Comparison of ENCODE assay signal across 10 cellular contexts in genomic region chr17:18860161-18860972, GRCh38. TPM values are rescaled to one million over a fixed set of nuclear protein-coding genes. Genes with fewer than 3 reads are reported as not detected.
A peak's percentile ranks its signal among the peaks of the same experiment; 100 is the strongest.
DNase-seq lines count a peak whose midpoint lies in the region; ATAC-seq and TF ChIP-seq lines count a peak whose summit lies in the region.
"Had no signal": no experiment of that assay in that cellular context is flagged by ENCODE, and none has a peak within 500 bp of the region (broad histone marks: within the 10 kb centered on the region; RNA-seq: fewer than 3 reads in every experiment).

No MANE protein-coding gene starts in this region.

- H2BK120ac ChIP-seq in mesenchymal stem cell (ENCODE audit: low read depth, low read length): no peak overlapping the region

- H3K27me3 ChIP-seq in mesenchymal stem cell (ENCODE audit: control insufficient read depth in 1 of 2, insufficient read depth in 1 of 2, low read length in 2 of 2): no peaks in the 10 kb centered on the region
- no peaks in the 10 kb centered on the region for H3K27me3 ChIP-seq in BE2C

- H3K4me2 ChIP-seq in mesenchymal stem cell (ENCODE audit: low read length, poor library complexity, severe bottlenecking): no peak overlapping the region

- no peak overlapping the region for H4K8ac ChIP-seq in mesenchymal stem cell (ENCODE audit: low read length)

- WGBS in mesenchymal stem cell: 94% methylated on average over 6 of the region's 9 CpGs

- no peak overlapping the region for H3K23ac ChIP-seq in mesenchymal stem cell (ENCODE audit: low read length in 2 of 2)

- H3K4me1 ChIP-seq in mesenchymal stem cell (ENCODE audit: control insufficient read depth, insufficient read depth, low read depth, low read length): peaks cover 4% of the 10 kb centered on the region
- no peaks in the 10 kb centered on the region for H3K4me1 ChIP-seq in BE2C

- no peak overlapping the region for H2AFZ ChIP-seq in mesenchymal stem cell (ENCODE audit: low read depth, low read length)

- H3K4ac ChIP-seq in mesenchymal stem cell (ENCODE audit: low read depth in 1 of 2, low read length in 2 of 2): no peak overlapping the region

- no peak overlapping the region for H2BK15ac ChIP-seq in mesenchymal stem cell (ENCODE audit: low read depth, poor library complexity, severe bottlenecking)

- H3K9ac ChIP-seq in mesenchymal stem cell (ENCODE audit: low read length): no peak overlapping the region

- no peak overlapping the region for H3K14ac ChIP-seq in mesenchymal stem cell (ENCODE audit: low read length in 2 of 2)

- no peak overlapping the region for H3K18ac ChIP-seq in mesenchymal stem cell (ENCODE audit: low read depth in 1 of 2, low read length in 2 of 2)

- H3K9me3 ChIP-seq in mesenchymal stem cell (ENCODE audit: control insufficient read depth, low read length) (no peaks in the 10 kb centered on the region), BE2C (no peaks in the 10 kb centered on the region)

- H3K4me3 ChIP-seq in GM12875 (ENCODE audit: low read depth, low read length): peak overlapping the region; percentile 19
- H3K4me3 ChIP-seq in mesenchymal stem cell (ENCODE audit: insufficient read depth in 1 of 2, low read depth in 1 of 2, low read length in 2 of 2): no peak overlapping the region
- H3K4me3 ChIP-seq in BE2C (ENCODE audit: low read depth, low read length): no peak overlapping the region

- H3K36me3 ChIP-seq in mesenchymal stem cell (ENCODE audit: control insufficient read depth in 1 of 2, insufficient read depth in 2 of 2, low read depth in 1 of 2, low read length in 2 of 2) (no peaks in the 10 kb centered on the region), BE2C (no peaks in the 10 kb centered on the region; the same call in 1 of the 2 replicates)

- no peak overlapping the region for H4K91ac ChIP-seq in mesenchymal stem cell (ENCODE audit: low read length)

- H3K27ac ChIP-seq in mesenchymal stem cell (ENCODE audit: low read length, poor library complexity, severe bottlenecking): no peak overlapping the region

- H2AK5ac ChIP-seq in mesenchymal stem cell (ENCODE audit: low read length, severe bottlenecking): no peak overlapping the region

- no peak overlapping the region for H2BK5ac ChIP-seq in mesenchymal stem cell (ENCODE audit: low read depth, low read length, poor library complexity, severe bottlenecking)

- peak; percentile 44 for ATAC-seq in GM21723 (IDR thresholded peaks at IDR 0.05; ENCODE audit: unreplicated experiment)
- no peak for ATAC-seq in GM19397 (IDR thresholded peaks at IDR 0.05; ENCODE audit: unreplicated experiment)

- DNase-seq in SIG-M5 (lab: John Stamatoyannopoulos, UW) (peak; percentile 14), mesenchymal stem cell (peak; percentile 11), NCI-H69 (lab: John Stamatoyannopoulos, UW) (no peak), dermis blood vessel endothelial cell (no peak), BE2C (no peak)
- DNase-seq: NCI-H1092 treated with DMSO at 0.1 percent for 48 hours; stimulated activated CD4-positive, alpha-beta T cell treated with anti-CD3 and anti-CD28 coated beads, Interleukin-4, amount 100 ng/mL, for 4 hours had no signal

- H2BK12ac ChIP-seq in mesenchymal stem cell (ENCODE audit: low read length in 2 of 2): no peak overlapping the region

- TF ChIP-seq CTCF in GM12875 (IDR thresholded peaks at IDR 0.05; ENCODE audit: borderline replicate concordance, insufficient read depth, low read depth, low read length) (no peak), BE2C (IDR thresholded peaks at IDR 0.05; ENCODE audit: low read depth, low read length) (no peak)

- peaks cover 20% of the 10 kb centered on the region for H3K79me1 ChIP-seq in mesenchymal stem cell (replicated peaks; ENCODE audit: low read length, poor library complexity, severe bottlenecking)

RNA-seq across cellular contexts. Expression of gene PRPSAP2, which starts 2.4 kb away (rescaled TPM):
- polyA plus RNA-seq in mesenchymal stem cell (2013, experiment 1 of 2): 19.2 TPM
- polyA plus RNA-seq in mesenchymal stem cell (2013, experiment 2 of 2): 19.4 TPM
- total RNA-seq in dermis blood vessel endothelial cell: 50.4 and 51.9 TPM in 2 replicates
- 23.4 TPM for polyA plus RNA-seq in BE2C (2012; ENCODE audit: insufficient read depth, insufficient read length, low read depth)

Comparison
In these comparisons a context has a peak if more than half of its experiments do, and no peak if none do; other contexts are left out.
1. DNase-seq: peak in SIG-M5 (single experiment) and mesenchymal stem cell (single experiment); none in NCI-H69 (single experiment), dermis blood vessel endothelial cell (single experiment) and BE2C (single experiment).